Comparison of ENCODE assay signal across 8 cellular contexts in genomic region chr3:129027544-129027880, GRCh38. TPM values are rescaled to one million over a fixed set of nuclear protein-coding genes. Genes with fewer than 3 reads are reported as not detected.
DNase-seq lines count a peak whose midpoint lies in the region; ATAC-seq and TF ChIP-seq lines count a peak whose summit lies in the region.

No MANE protein-coding gene starts in this region.

- ATAC-seq in HG03108 (IDR thresholded peaks at IDR 0.05; ENCODE audit: unreplicated experiment) (no peak), HG03460 (IDR thresholded peaks at IDR 0.05; ENCODE audit: unreplicated experiment) (no peak), HG03457 (IDR thresholded peaks at IDR 0.05; ENCODE audit: unreplicated experiment) (no peak), HG03196 (IDR thresholded peaks at IDR 0.05; ENCODE audit: unreplicated experiment) (no peak)

- peaks cover 46% of the 10 kb centered on the region for H3K27me3 ChIP-seq in skeletal muscle satellite cell (ENCODE audit: control insufficient read depth, insufficient read depth, low read length)

- peak; percentile 45 for DNase-seq in OCI-M1 (lab: John Stamatoyannopoulos, UW)
- DNase-seq in fibroblast of villous mesenchyme (ENCODE audit: low read depth) = no peak

- TF ChIP-seq CTCF in fibroblast of villous mesenchyme (IDR thresholded peaks at IDR 0.05; ENCODE audit: insufficient read depth, low read depth, low read length) = no peak

- peaks cover 4% of the 10 kb centered on the region for H3K4me1 ChIP-seq in skeletal muscle satellite cell (ENCODE audit: control insufficient read depth, insufficient read depth, low read length)

- H3K9me3 ChIP-seq in skeletal muscle satellite cell (replicated peaks; ENCODE audit: low read length) = no peaks in the 10 kb centered on the region

- no peak overlapping the region for H3K9ac ChIP-seq in skeletal muscle satellite cell (ENCODE audit: low read depth, low read length)

- H3K36me3 ChIP-seq in skeletal muscle satellite cell (ENCODE audit: insufficient read depth, low read length) = no peaks in the 10 kb centered on the region

- peak overlapping the region; percentile 61 for H3K4me2 ChIP-seq in skeletal muscle satellite cell (ENCODE audit: low read length)

- H3K4me3 ChIP-seq in GM08714 (ENCODE audit: low read length) = peak overlapping the region; percentile 55; the same call in 1 of the 2 replicates
- peak overlapping the region; percentile 45 for H3K4me3 ChIP-seq in fibroblast of villous mesenchyme (ENCODE audit: low read depth, low read length)
- peak overlapping the region; percentile 55 for H3K4me3 ChIP-seq in skeletal muscle satellite cell (ENCODE audit: low read length)

RNA-seq across cellular contexts. Expression of gene EFCC1, which starts 26.4 kb away (rescaled TPM):
- not detected in 2 replicates for total RNA-seq in fibroblast of villous mesenchyme
- not detected in 2 replicates for total RNA-seq in skeletal muscle satellite cell (2012; rRNA removed)

RNA-seq across cellular contexts. Expression of gene GP9, which starts 33.1 kb away (rescaled TPM):
- total RNA-seq in fibroblast of villous mesenchyme = not detected in 2 replicates
- total RNA-seq in skeletal muscle satellite cell (2012; rRNA removed) = not detected in 2 replicates

RNA-seq across cellular contexts. Expression of gene CFAP92, which starts 33.6 kb away (rescaled TPM):
- under 0.01 TPM in 1 of 2 replicates, not detected in the other for total RNA-seq in fibroblast of villous mesenchyme
- total RNA-seq in skeletal muscle satellite cell (2012; rRNA removed) = not detected in 2 replicates
